Comparison of ENCODE assay signal across 1 cellular context in genomic region chr19:34962945-34963530, GRCh38.
TF ChIP-seq lines count a peak whose summit lies in the region.

No MANE protein-coding gene starts in this region.

TF ChIP-seq in SK-N-SH, 30 proteins besides CTCF, POLR2A, EP300 and RAD21 (continued from another document):
- TF ChIP-seq USF2 (IDR thresholded peaks at IDR 0.05; ENCODE audit: borderline replicate concordance, low read depth, low read length) (no peak), PBX3 (IDR thresholded peaks at IDR 0.05) (no peak), NRF1 (IDR thresholded peaks at IDR 0.05; ENCODE audit: low read depth, low read length) (no peak), NFIC (IDR thresholded peaks at IDR 0.05; ENCODE audit: borderline replicate concordance) (no peak)
